16 cellular contexts compared by ENCODE assay signal in genomic region chr18:39380186-39380714, GRCh38.
"Had no signal": no experiment of that assay in that cellular context is flagged by ENCODE, and none has a peak within 500 bp of the region (broad histone marks: within the 10 kb centered on the region; RNA-seq: fewer than 3 reads in every experiment).

No MANE protein-coding gene starts in this region.

- H3K36me3 Mint-ChIP-seq: memory B cell had no signal

- DNase-seq: activated CD4-positive, alpha-beta T cell treated with anti-CD3 and anti-CD28 coated beads, Interleukin-2, amount 10 ng/mL, durations not matched to agents 7 days and 5 days; activated CD4-positive, CD25-positive, alpha-beta regulatory T cell; activated CD8-positive, alpha-beta memory T cell treated with anti-CD3 and anti-CD28 coated beads for 24 hours; activated naive CD4-positive, alpha-beta T cell treated with Interleukin-2 at 50 U/mL for 16 hours; central memory CD4-positive, alpha-beta T cell; effector memory CD8-positive, alpha-beta T cell; left lung; pancreas; stimulated activated CD4-positive, alpha-beta T cell treated with anti-CD3 and anti-CD28 coated beads, Interleukin-4, amount 100 ng/mL, for 1 hour; stimulated activated CD8-positive, alpha-beta memory T cell treated with anti-CD3 and anti-CD28 coated beads, Interleukin-4, amount 100 ng/mL, for 48 hours; stimulated activated naive CD8-positive, alpha-beta T cell treated with anti-CD3 and anti-CD28 coated beads, Interleukin-15, amount 100 ng/mL, for 72 hours; testis had no signal

- H3K27me3 Mint-ChIP-seq: activated CD4-positive, alpha-beta T cell treated with anti-CD3 and anti-CD28 coated beads, Interleukin-2, amount 10 ng/mL, durations not matched to agents 7 days and 5 days; effector memory CD8-positive, alpha-beta T cell; memory B cell; natural killer cell treated with Interleukin-12 subunit alpha and Interleukin-12 subunit beta and Interleukin-15 and Interleukin-18, amount 100 ng/mL, for 72 hours; stimulated activated naive CD8-positive, alpha-beta T cell treated with anti-CD3 and anti-CD28 coated beads, Interleukin-15, amount 100 ng/mL, for 72 hours had no signal

- H3K4me3 ChIP-seq: coronary artery, left lung, pancreas, testis had no signal

- H3K4me1 Mint-ChIP-seq: activated CD4-positive, alpha-beta T cell treated with anti-CD3 and anti-CD28 coated beads, Interleukin-2, amount 10 ng/mL, durations not matched to agents 7 days and 5 days; memory B cell; stimulated activated naive CD8-positive, alpha-beta T cell treated with anti-CD3 and anti-CD28 coated beads, Interleukin-15, amount 100 ng/mL, for 72 hours had no signal

- ATAC-seq: effector memory CD8-positive, alpha-beta T cell; left lung; natural killer cell treated with Interleukin-12 subunit alpha and Interleukin-12 subunit beta and Interleukin-15 and Interleukin-18, amount 100 ng/mL, for 72 hours; pancreas; stimulated activated naive CD8-positive, alpha-beta T cell treated with anti-CD3 and anti-CD28 coated beads, Interleukin-15, amount 100 ng/mL, for 72 hours had no signal

- H3K9me3 ChIP-seq: left lung, pancreas, testis had no signal

- H3K27ac ChIP-seq: coronary artery, left lung, pancreas, testis had no signal

- H3K9me3 Mint-ChIP-seq: activated CD4-positive, alpha-beta T cell treated with anti-CD3 and anti-CD28 coated beads, Interleukin-2, amount 10 ng/mL, durations not matched to agents 7 days and 5 days; memory B cell; stimulated activated naive CD8-positive, alpha-beta T cell treated with anti-CD3 and anti-CD28 coated beads, Interleukin-15, amount 100 ng/mL, for 72 hours; T-helper 1 cell treated with Interleukin-12 subunit alpha and Interleukin-12 subunit beta and Interleukin-4 antibody, amounts not matched to agents 30 μg/mL and 1 μg/mL, for 36 hours had no signal

- FAIRE-seq: pancreas had no signal

- H3K27me3 ChIP-seq: left lung, pancreas, testis had no signal

- H3K4me1 ChIP-seq: left lung, pancreas, testis had no signal

- H3K4me3 Mint-ChIP-seq: activated CD4-positive, alpha-beta T cell treated with anti-CD3 and anti-CD28 coated beads, Interleukin-2, amount 10 ng/mL, durations not matched to agents 7 days and 5 days; effector memory CD8-positive, alpha-beta T cell; memory B cell; natural killer cell treated with Interleukin-12 subunit alpha and Interleukin-12 subunit beta and Interleukin-15 and Interleukin-18, amount 100 ng/mL, for 72 hours; stimulated activated naive CD8-positive, alpha-beta T cell treated with anti-CD3 and anti-CD28 coated beads, Interleukin-15, amount 100 ng/mL, for 72 hours; T-helper 1 cell treated with Interleukin-12 subunit alpha and Interleukin-12 subunit beta and Interleukin-4 antibody, amounts not matched to agents 30 μg/mL and 1 μg/mL, for 36 hours had no signal

- H3K27ac Mint-ChIP-seq: activated CD4-positive, alpha-beta T cell treated with anti-CD3 and anti-CD28 coated beads, Interleukin-2, amount 10 ng/mL, durations not matched to agents 7 days and 5 days; effector memory CD8-positive, alpha-beta T cell; memory B cell; natural killer cell treated with Interleukin-12 subunit alpha and Interleukin-12 subunit beta and Interleukin-15 and Interleukin-18, amount 100 ng/mL, for 72 hours; stimulated activated naive CD8-positive, alpha-beta T cell treated with anti-CD3 and anti-CD28 coated beads, Interleukin-15, amount 100 ng/mL, for 72 hours; T-helper 1 cell treated with Interleukin-12 subunit alpha and Interleukin-12 subunit beta and Interleukin-4 antibody, amounts not matched to agents 30 μg/mL and 1 μg/mL, for 36 hours had no signal

- H3K36me3 ChIP-seq: left lung, pancreas had no signal
